Comparison of ENCODE assay signal across 11 cellular contexts in the genomic region with DNA sequence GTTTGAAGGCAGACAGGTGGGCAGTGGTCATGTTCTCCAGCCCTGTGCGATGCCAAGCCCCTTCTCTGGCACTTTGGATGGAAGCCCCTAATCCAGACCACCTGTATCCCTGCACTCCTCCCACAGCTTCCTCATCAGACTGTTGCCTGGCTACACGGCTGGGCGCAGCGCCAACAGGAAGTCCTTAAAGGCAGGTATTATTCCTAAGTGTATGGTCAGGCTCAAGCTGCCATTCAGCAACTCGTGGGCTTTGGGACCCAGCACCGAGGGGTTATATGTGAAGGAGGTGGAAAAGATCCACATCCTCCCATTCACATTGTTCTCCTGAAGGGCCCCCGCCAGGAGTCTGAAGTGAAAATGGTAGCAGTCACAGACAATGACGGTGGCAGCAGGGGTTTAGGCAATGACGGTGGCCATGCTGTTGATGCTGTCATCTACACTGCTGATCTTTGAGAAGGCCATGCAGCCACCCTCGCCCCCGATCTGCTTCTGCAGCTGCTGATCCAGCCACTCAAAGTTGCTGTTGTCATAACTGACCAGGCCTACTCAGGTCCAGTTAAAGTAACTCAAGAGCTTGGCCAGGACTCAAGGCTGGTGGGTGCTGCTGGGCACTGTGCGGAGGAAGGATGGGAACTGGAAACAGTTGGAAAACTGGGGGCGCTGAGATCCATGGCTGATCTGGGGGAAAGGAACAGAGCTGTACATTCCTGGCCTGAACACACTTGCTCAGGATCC. TPM values are rescaled to one million over a fixed set of nuclear protein-coding genes. Genes with fewer than 3 reads are reported as not detected.
DNase-seq lines count a peak whose midpoint lies in the region; ATAC-seq, FAIRE-seq and TF ChIP-seq lines count a peak whose summit lies in the region.
"Had no signal": no experiment of that assay in that cellular context is flagged by ENCODE, and none has a peak within 500 bp of the region (broad histone marks: within the 10 kb centered on the region; RNA-seq: fewer than 3 reads in every experiment).

No MANE protein-coding gene starts in this region.

- no peaks in the 10 kb centered on the region for H4K20me1 ChIP-seq in HepG2 (ENCODE audit: insufficient read depth, low read length)

- H3K9ac ChIP-seq in HepG2 (ENCODE audit: insufficient read depth, low read depth, low read length): 0 out of 2 replicates have a peak overlapping the region, but pooled peaks have one; percentile 7
- H3K9ac ChIP-seq in mesendoderm (ENCODE audit: low read length): no peak overlapping the region

- TF ChIP-seq POLR2A in HepG2 (IDR thresholded peaks at IDR 0.05; ENCODE audit: insufficient read depth in 1 of 2, low read depth in 2 of 2, low read length in 2 of 2) (no peak), right lobe of liver (IDR thresholded peaks at IDR 0.05) (no peak), body of pancreas (IDR thresholded peaks at IDR 0.05) (peak in 1 of 3 donors; percentile 17), vagina (IDR thresholded peaks at IDR 0.05) (no peak)

- H3K4me3 ChIP-seq in HepG2 (replicated peaks in 1 of 3; ENCODE audit: insufficient read depth in 1 of 3, low read depth in 2 of 3, low read length in 3 of 3) (no peak overlapping the region), right lobe of liver (no peak overlapping the region), body of pancreas (no peak overlapping the region), mesendoderm (ENCODE audit: low read length) (no peak overlapping the region), psoas muscle (no peak overlapping the region), vagina (no peak overlapping the region)

- TF ChIP-seq CTCF in HepG2 (CRISPR knock-in tag; IDR thresholded peaks at IDR 0.05) (no peak), right lobe of liver (IDR thresholded peaks at IDR 0.05) (no peak), body of pancreas (IDR thresholded peaks at IDR 0.05) (no peak), psoas muscle (IDR thresholded peaks at IDR 0.05) (no peak), vagina (IDR thresholded peaks at IDR 0.05) (no peak)

- H2BK5ac ChIP-seq in mesendoderm (ENCODE audit: low read length): peak overlapping the region; percentile 82

- H3K18ac ChIP-seq in mesendoderm (ENCODE audit: low read length): peak overlapping the region; percentile 33

- no peak overlapping the region for H2BK15ac ChIP-seq in mesendoderm (replicated peaks; ENCODE audit: low read depth)

- H4K5ac ChIP-seq in mesendoderm (ENCODE audit: low read length): no peak overlapping the region

- no peak for FAIRE-seq in HepG2 (lab: Jason Lieb, UNC)
- FAIRE-seq: H54 had no signal

- no peak overlapping the region for H3K4ac ChIP-seq in mesendoderm (ENCODE audit: low read depth, low read length)

- intact Hi-C loops in HepG2 (cut with micrococcal nuclease; ENCODE audit: unreplicated experiment): loop anchor here (10.0 kb wide), 1 partner anchor 64 kb away; no protein-coding TSS in a partner anchor
- intact Hi-C loops in right lobe of liver (cut with DNase I): no loop called here
- intact Hi-C loops in body of pancreas (cut with DNase I): no loop called here
- intact Hi-C loops in psoas muscle (cut with DNase I): no loop called here
- intact Hi-C loops in vagina (cut with DNase I): no loop called here

- WGBS in HepG2 (ENCODE audit: low lambda C conversion rate): 86% methylated on average over 11 of the region's 13 CpGs
- 53% methylated on average over 11 of the region's 13 CpGs for WGBS in right lobe of liver (ENCODE audit: insufficient coverage, low coverage, low lambda C conversion rate, missing lambda C conversion rate)
- 59 to 61% methylated on average over 11 to 13 of the region's 13 CpGs for WGBS in body of pancreas, 2 donors
- no CpG with 5 or more reads among the region's 13 CpGs for WGBS in mesendoderm (ENCODE audit: extremely low coverage, insufficient coverage, low lambda C conversion rate)
- WGBS in psoas muscle, 3 donors: 55 to 64% (median 58%) methylated on average over 13 of the region's 13 CpGs

- no TSS peak for BruUV-seq in HepG2 (replicated peaks; lab: Mats Ljungman, UMichigan)

- ATAC-seq in HepG2: no peak; the same call in 2 of the 3 replicates
- no peak for ATAC-seq in right lobe of liver
- ATAC-seq in body of pancreas: no peak
- no peak for ATAC-seq in psoas muscle
- ATAC-seq: activated T-cell treated with anti-CD3 and anti-CD28 coated beads, Interleukin-2, amount 50 U/mL, for 72 hours had no signal

- POLR2A ChIA-PET in HepG2 (lab: Yijun Ruan, JAX): interaction anchor here (0.6 kb wide), 1 partner anchor 347 kb away, joined by 3 read pairs; a partner anchor contains a TSS

- H3K23ac ChIP-seq in mesendoderm (ENCODE audit: low read length): peak overlapping the region; percentile 17

- DNase-seq in HepG2 (ENCODE audit: low spot score) (no peak), right lobe of liver (no peak), body of pancreas (peak; percentile 35 to 60 (median 52)), mesendoderm (peak; percentile 76), T-helper 2 cell (no peak), psoas muscle (no peak), vagina (ENCODE audit: extremely low spot score in 2 of 2) (no peak), NCI-H526 (lab: John Stamatoyannopoulos, UW) (no peak)
- DNase-seq: activated T-cell treated with anti-CD3 and anti-CD28 coated beads, Interleukin-2, amount 50 U/mL, for 72 hours had no signal

- TF ChIP-seq EP300 in HepG2 (IDR thresholded peaks at IDR 0.05; ENCODE audit: low read depth in 2 of 2, low read length in 2 of 2): no peak
- TF ChIP-seq EP300 in HepG2 (CRISPR knock-in tag; IDR thresholded peaks at IDR 0.05; ENCODE audit: borderline replicate concordance): no peak

- CTCF ChIA-PET in HepG2 (lab: Yijun Ruan, JAX; ENCODE audit: low intra/inter-chr PET ratio, low total read pairs): no interaction called here

- H3K27ac ChIP-seq in HepG2 (ENCODE audit: extremely low read length, insufficient read depth, low read length) (peak overlapping the region; percentile 42), right lobe of liver (no peak overlapping the region), body of pancreas (peak overlapping the region; percentile 49 to 84 (median 67)), mesendoderm (ENCODE audit: low read depth, low read length) (peak overlapping the region; percentile 34), psoas muscle (no peak overlapping the region), vagina (no peak overlapping the region)

- no peaks in the 10 kb centered on the region for H3K36me3 ChIP-seq in HepG2 (replicated peaks in 1 of 2; ENCODE audit: control insufficient read depth in 1 of 2, insufficient read depth in 2 of 2, low read length in 2 of 2)
- no peaks in the 10 kb centered on the region for H3K36me3 ChIP-seq in right lobe of liver
- H3K36me3 ChIP-seq in body of pancreas (replicated peaks in 1 of 2; ENCODE audit: insufficient read depth in 1 of 2, low read depth in 2 of 2): no peaks in the 10 kb centered on the region
- no peaks in the 10 kb centered on the region for H3K36me3 ChIP-seq in mesendoderm (ENCODE audit: control insufficient read depth, insufficient read depth, low read length)
- H3K36me3 ChIP-seq in psoas muscle (ENCODE audit: insufficient read depth in 1 of 2, low read depth in 1 of 2): no peaks in the 10 kb centered on the region
- no peaks in the 10 kb centered on the region for H3K36me3 ChIP-seq in vagina

- H2BK120ac ChIP-seq in mesendoderm (ENCODE audit: low read depth, low read length): no peak overlapping the region

- H3K79me1 ChIP-seq in mesendoderm (ENCODE audit: low read length): no peaks in the 10 kb centered on the region

- no peak overlapping the region for H4K8ac ChIP-seq in mesendoderm (ENCODE audit: low read depth, low read length)

- H2AFZ ChIP-seq in HepG2 (ENCODE audit: low read length): no peak overlapping the region

- peaks cover 79% of the 10 kb centered on the region for H3K4me1 ChIP-seq in HepG2 (ENCODE audit: insufficient read depth, low read length)
- no peaks in the 10 kb centered on the region for H3K4me1 ChIP-seq in right lobe of liver
- peaks cover 19% of the 10 kb centered on the region for H3K4me1 ChIP-seq in body of pancreas
- H3K4me1 ChIP-seq in mesendoderm (ENCODE audit: control insufficient read depth, low read depth, low read length): peaks cover 6% of the 10 kb centered on the region
- H3K4me1 ChIP-seq in psoas muscle: no peaks in the 10 kb centered on the region
- no peaks in the 10 kb centered on the region for H3K4me1 ChIP-seq in vagina

- H2AK5ac ChIP-seq in mesendoderm (ENCODE audit: low read length): no peak overlapping the region

- peak overlapping the region; percentile 66 for H3K56ac ChIP-seq in mesendoderm (ENCODE audit: low read length)

- no peaks in the 10 kb centered on the region for H3K27me3 ChIP-seq in HepG2 (ENCODE audit: control insufficient read depth in 1 of 2, insufficient read depth in 2 of 2, low read length in 2 of 2)
- H3K27me3 ChIP-seq in right lobe of liver: no peaks in the 10 kb centered on the region
- no peaks in the 10 kb centered on the region for H3K27me3 ChIP-seq in body of pancreas
- H3K27me3 ChIP-seq in mesendoderm (ENCODE audit: insufficient read depth, low read length, poor library complexity): no peaks in the 10 kb centered on the region
- H3K27me3 ChIP-seq in psoas muscle (ENCODE audit: insufficient read depth in 3 of 3, low read length in 2 of 3): no peaks in the 10 kb centered on the region
- H3K27me3 ChIP-seq in vagina: no peaks in the 10 kb centered on the region

- in situ Hi-C loops in HepG2 (cut with HindIII; ENCODE audit: extremely low pct_ligation_motif_present, low pct_unique_long_range_greater_than_20kb): no loop called here

- H3K9me3 ChIP-seq in HepG2 (ENCODE audit: low read length) (no peaks in the 10 kb centered on the region), right lobe of liver (no peaks in the 10 kb centered on the region), body of pancreas (no peaks in the 10 kb centered on the region), psoas muscle (no peaks in the 10 kb centered on the region), vagina (no peaks in the 10 kb centered on the region)

- no peak for TF ChIP-seq RAD21 in HepG2 (CRISPR knock-in tag; IDR thresholded peaks at IDR 0.05)

- H3K79me2 ChIP-seq in HepG2 (ENCODE audit: insufficient read depth, low read length): no peaks in the 10 kb centered on the region
- H3K79me2 ChIP-seq in mesendoderm (ENCODE audit: control insufficient read depth, insufficient read depth, low read length): no peaks in the 10 kb centered on the region

- H3K4me2 ChIP-seq in HepG2 (ENCODE audit: low read depth, low read length) (no peak overlapping the region), mesendoderm (ENCODE audit: low read length) (no peak overlapping the region)

RNA-seq across cellular contexts. Expression of a gene that starts 27.7 kb away (rescaled TPM):
- total RNA-seq in HepG2 (2016; rRNA removed; fragmentation: Illumina TruSeq; extraction: Trizol) (not detected in 2 replicates), right lobe of liver (not detected), body of pancreas (not detected), psoas muscle (not detected), vagina (not detected)
- total RNA-seq in HepG2 (2016; cell fraction: cytosol; rRNA removed; fragmentation: Illumina TruSeq; extraction: Trizol; ENCODE audit: low read depth): not detected in 2 replicates
- total RNA-seq in HepG2 (2016; cell fraction: insoluble cytoplasmic fraction; rRNA removed; fragmentation: Illumina TruSeq; extraction: Trizol): not detected in 2 replicates
- not detected in 2 replicates for total RNA-seq in HepG2 (2016; cell fraction: membrane; rRNA removed; fragmentation: Illumina TruSeq; extraction: Trizol)
- total RNA-seq in HepG2 (2016; cell fraction: nucleus; rRNA removed; fragmentation: Illumina TruSeq; extraction: Trizol): not detected in 2 replicates
- polyA plus RNA-seq in HepG2 (2011; rRNA removed) (not detected in 2 replicates), psoas muscle (not detected)
- not detected in 2 replicates for polyA plus RNA-seq in HepG2 (2011; cell fraction: cytosol; rRNA removed)
- not detected in 2 replicates for polyA plus RNA-seq in HepG2 (2011; cell fraction: nucleus; rRNA removed)
- not detected in 2 replicates for polyA plus RNA-seq in HepG2 (2012)
- polyA plus RNA-seq in HepG2 (2016; cell fraction: cytosol; fragmentation: Illumina TruSeq; extraction: Trizol; ENCODE audit: low read depth): not detected in 2 replicates
- polyA plus RNA-seq in HepG2 (2016; cell fraction: insoluble cytoplasmic fraction; fragmentation: Illumina TruSeq; extraction: Trizol; ENCODE audit: low read depth): not detected in 2 replicates
- not detected in 2 replicates for polyA plus RNA-seq in HepG2 (2016; cell fraction: membrane; fragmentation: Illumina TruSeq; extraction: Trizol; ENCODE audit: low read depth)
- not detected in 2 replicates for polyA plus RNA-seq in HepG2 (2016; cell fraction: nucleus; fragmentation: Illumina TruSeq; extraction: Trizol; ENCODE audit: insufficient read depth, low read depth)
- polyA minus RNA-seq in HepG2 (2011; rRNA and poly(A)+ RNA removed; ENCODE audit: low replicate concordance): 0.50 TPM in 1 of 2 replicates, not detected in the other
- polyA minus RNA-seq in HepG2 (2011; cell fraction: cytosol; rRNA and poly(A)+ RNA removed): not detected in 2 replicates
- 0.39 TPM in 1 of 2 replicates, not detected in the other for polyA minus RNA-seq in HepG2 (2011; cell fraction: nucleus; rRNA and poly(A)+ RNA removed)
- not detected for polyA plus RNA-seq in mesendoderm (2013, experiment 1 of 2)
- polyA plus RNA-seq in mesendoderm (2013, experiment 2 of 2): not detected
- total RNA-seq: activated T-cell treated with anti-CD3 and anti-CD28 coated beads, Interleukin-2, amount 50 U/mL, for 72 hours; HT1080 had no signal

RNA-seq across cellular contexts. Expression of a gene that starts 34.8 kb away (rescaled TPM):
- total RNA-seq in HepG2 (2016; rRNA removed; fragmentation: Illumina TruSeq; extraction: Trizol) (not detected in 2 replicates), right lobe of liver (not detected), body of pancreas (not detected), psoas muscle (not detected), vagina (not detected)
- total RNA-seq in HepG2 (2016; cell fraction: cytosol; rRNA removed; fragmentation: Illumina TruSeq; extraction: Trizol; ENCODE audit: low read depth): not detected in 2 replicates
- not detected in 2 replicates for total RNA-seq in HepG2 (2016; cell fraction: insoluble cytoplasmic fraction; rRNA removed; fragmentation: Illumina TruSeq; extraction: Trizol)
- not detected in 2 replicates for total RNA-seq in HepG2 (2016; cell fraction: membrane; rRNA removed; fragmentation: Illumina TruSeq; extraction: Trizol)
- 0.28 TPM in 1 of 2 replicates, not detected in the other for total RNA-seq in HepG2 (2016; cell fraction: nucleus; rRNA removed; fragmentation: Illumina TruSeq; extraction: Trizol)
- polyA plus RNA-seq in HepG2 (2011; rRNA removed) (not detected in 2 replicates), psoas muscle (not detected)
- not detected in 2 replicates for polyA plus RNA-seq in HepG2 (2011; cell fraction: cytosol; rRNA removed)
- not detected in 2 replicates for polyA plus RNA-seq in HepG2 (2011; cell fraction: nucleus; rRNA removed)
- not detected in 2 replicates for polyA plus RNA-seq in HepG2 (2012)
- polyA plus RNA-seq in HepG2 (2016; cell fraction: cytosol; fragmentation: Illumina TruSeq; extraction: Trizol; ENCODE audit: low read depth): not detected in 2 replicates
- polyA plus RNA-seq in HepG2 (2016; cell fraction: insoluble cytoplasmic fraction; fragmentation: Illumina TruSeq; extraction: Trizol; ENCODE audit: low read depth): not detected in 2 replicates
- not detected in 2 replicates for polyA plus RNA-seq in HepG2 (2016; cell fraction: membrane; fragmentation: Illumina TruSeq; extraction: Trizol; ENCODE audit: low read depth)
- polyA plus RNA-seq in HepG2 (2016; cell fraction: nucleus; fragmentation: Illumina TruSeq; extraction: Trizol; ENCODE audit: insufficient read depth, low read depth): not detected in 2 replicates
- 0.32 TPM in 1 of 2 replicates, not detected in the other for polyA minus RNA-seq in HepG2 (2011; rRNA and poly(A)+ RNA removed; ENCODE audit: low replicate concordance)
- not detected in 2 replicates for polyA minus RNA-seq in HepG2 (2011; cell fraction: cytosol; rRNA and poly(A)+ RNA removed)
- 0.52 TPM in 1 of 2 replicates, not detected in the other for polyA minus RNA-seq in HepG2 (2011; cell fraction: nucleus; rRNA and poly(A)+ RNA removed)
- not detected for polyA plus RNA-seq in mesendoderm (2013, experiment 1 of 2)
- not detected for polyA plus RNA-seq in mesendoderm (2013, experiment 2 of 2)
- total RNA-seq: activated T-cell treated with anti-CD3 and anti-CD28 coated beads, Interleukin-2, amount 50 U/mL, for 72 hours; HT1080 had no signal

Comparison
In these comparisons a context has a peak if more than half of its experiments do, and no peak if none do; other contexts are left out.
1. H3K27ac ChIP-seq: peak in HepG2 (single experiment), body of pancreas (4 of 4) and mesendoderm (single experiment); none in right lobe of liver (0 of 3), psoas muscle (single experiment) and vagina (single experiment).
2. DNase-seq: peak in body of pancreas (4 of 4) and mesendoderm (single experiment); none in HepG2 (single experiment), right lobe of liver (0 of 3), T-helper 2 cell (0 of 5), psoas muscle (0 of 2), vagina (0 of 2) and NCI-H526 (0 of 2).